Comparison of ENCODE assay signal across 10 cellular contexts in the genomic region with DNA sequence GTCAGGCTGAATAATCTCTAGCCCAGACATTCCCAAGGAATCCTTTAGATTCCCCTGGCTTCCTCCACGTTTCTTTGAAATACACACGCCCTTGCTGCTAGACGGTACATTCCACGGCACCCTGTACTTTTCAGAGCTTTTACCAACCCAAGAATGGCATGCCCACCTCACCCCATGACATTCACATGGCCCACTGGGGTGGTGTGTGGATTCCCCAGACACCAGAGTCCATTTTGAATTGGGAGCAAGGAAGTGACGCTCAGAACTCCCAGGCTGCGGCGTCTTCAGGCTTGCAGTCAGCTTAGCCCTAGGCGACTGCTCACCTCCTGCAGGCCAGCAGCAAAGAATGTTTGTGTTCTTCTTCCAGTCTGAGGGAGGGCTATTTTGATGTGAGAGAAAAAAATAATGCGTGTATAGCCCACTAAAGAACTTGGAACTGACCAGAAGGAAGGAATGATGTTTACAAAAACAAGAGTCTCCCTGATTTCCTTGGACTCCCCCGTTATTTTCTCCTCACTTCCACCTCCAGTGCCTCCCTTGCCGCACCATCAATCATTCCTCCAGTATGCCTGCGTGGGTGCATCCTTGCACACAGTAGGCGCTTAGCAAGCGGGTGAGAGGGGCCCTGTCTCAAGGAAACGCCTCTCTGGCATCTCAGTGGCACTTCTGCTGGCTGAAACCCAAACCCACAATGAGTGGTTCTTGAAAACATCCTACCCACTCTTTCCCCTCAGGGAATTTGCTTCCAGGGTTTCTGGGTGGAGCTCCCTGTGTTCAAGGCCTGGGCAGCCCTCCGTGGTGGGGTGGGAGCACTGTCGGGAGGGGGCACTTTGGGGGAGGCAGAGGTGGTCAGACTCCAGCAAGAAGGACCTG. TPM values are rescaled to one million over a fixed set of nuclear protein-coding genes. Genes with fewer than 3 reads are reported as not detected.
DNase-seq lines count a peak whose midpoint lies in the region; ATAC-seq and TF ChIP-seq lines count a peak whose summit lies in the region.
"Had no signal": no experiment of that assay in that cellular context is flagged by ENCODE, and none has a peak within 500 bp of the region (broad histone marks: within the 10 kb centered on the region; RNA-seq: fewer than 3 reads in every experiment).

No MANE protein-coding gene starts in this region.

- H3K27me3 Mint-ChIP-seq in MCF 10A (ENCODE audit: insufficient read depth, unreplicated experiment) = no peaks in the 10 kb centered on the region

- peak overlapping the region; percentile 57 for H3K27ac Mint-ChIP-seq in MCF 10A (ENCODE audit: low read depth, unreplicated experiment)

- H3K9me3 ChIP-seq in heart left ventricle (no peaks in the 10 kb centered on the region), lower lobe of right lung (no peaks in the 10 kb centered on the region)

- H3K27ac ChIP-seq in heart left ventricle = peak overlapping the region; percentile 33 to 96 (median 82)
- H3K27ac ChIP-seq in lower lobe of right lung = peak overlapping the region; percentile 87
- peak overlapping the region; percentile 70 for H3K27ac ChIP-seq in urinary bladder (ENCODE audit: low read depth)

- H3K4me3 ChIP-seq in heart left ventricle (no peak overlapping the region), lower lobe of right lung (no peak overlapping the region), urinary bladder (ENCODE audit: low read depth, low read length) (no peak overlapping the region)

- no peaks in the 10 kb centered on the region for H3K36me3 ChIP-seq in heart left ventricle
- H3K36me3 ChIP-seq in lower lobe of right lung = no peaks in the 10 kb centered on the region
- H3K36me3 ChIP-seq in urinary bladder (ENCODE audit: insufficient read depth) = no peaks in the 10 kb centered on the region

- TF ChIP-seq POLR2A in heart left ventricle (IDR thresholded peaks at IDR 0.05) = no peak

- TF ChIP-seq CTCF in heart left ventricle (IDR thresholded peaks at IDR 0.05) = no peak
- no peak for TF ChIP-seq CTCF in MCF 10A (IDR thresholded peaks at IDR 0.05; ENCODE audit: unreplicated experiment)
- no peak for TF ChIP-seq CTCF in lower lobe of right lung (IDR thresholded peaks at IDR 0.05)

- ATAC-seq in heart left ventricle (no peak), lower lobe of right lung (no peak), HG02884 (IDR thresholded peaks at IDR 0.05; ENCODE audit: unreplicated experiment) (no peak), HG02981 (IDR thresholded peaks at IDR 0.05; ENCODE audit: unreplicated experiment) (no peak)
- ATAC-seq: activated T-cell treated with anti-CD3 and anti-CD28 coated beads, Interleukin-2, amount 50 U/mL, for 4 hours had no signal

- peaks cover 13 to 98% (median 75%) of the 10 kb centered on the region in 12 donors for H3K4me1 ChIP-seq in heart left ventricle
- H3K4me1 ChIP-seq in lower lobe of right lung = peaks cover 99% of the 10 kb centered on the region
- H3K4me1 ChIP-seq in urinary bladder (ENCODE audit: insufficient read depth) = peaks cover 6% of the 10 kb centered on the region

- H3K4me1 Mint-ChIP-seq in MCF 10A (ENCODE audit: insufficient read depth, unreplicated experiment) = peaks cover 46% of the 10 kb centered on the region

- POLR2A ChIA-PET in MCF 10A (lab: Yijun Ruan, JAX) = no interaction called here

- CTCF ChIA-PET in MCF 10A (lab: Yijun Ruan, JAX) = no interaction called here

- no peaks in the 10 kb centered on the region for H3K9me3 Mint-ChIP-seq in MCF 10A (ENCODE audit: unreplicated experiment)
- H3K9me3 Mint-ChIP-seq: activated T-cell treated with anti-CD3 and anti-CD28 coated beads, Interleukin-2, amount 50 U/mL, for 4 hours had no signal

- DNase-seq in heart left ventricle (peak in 1 of 5 donors; percentile 8), cardiac septum (ENCODE audit: low spot score) (no peak), MCF 10A (ENCODE audit: unreplicated experiment) (peak; percentile 51), lower lobe of right lung (no peak), DMS 273 treated with DMSO at 0.1 percent for 48 hours (lab: John Stamatoyannopoulos, UW) (no peak)
- DNase-seq: activated T-cell treated with anti-CD3 and anti-CD28 coated beads, Interleukin-2, amount 50 U/mL, for 4 hours; NCI-H1930 had no signal

- 74 to 82% (median 77%) methylated on average over 15 to 17 of the region's 17 CpGs for WGBS in heart left ventricle, 4 donors
- 45% methylated on average over 17 of the region's 17 CpGs for WGBS in urinary bladder

- intact Hi-C loops in heart left ventricle (cut with DNase I) = loop anchor here in 4 of 10 donors (5.0 kb wide), 2 partner anchors 55 to 60 kb away; a partner anchor contains a TSS
- intact Hi-C loops in cardiac septum (cut with DNase I) = no loop called here
- intact Hi-C loops in MCF 10A (cut with micrococcal nuclease) = no loop called here
- intact Hi-C loops in lower lobe of right lung (cut with DNase I) = no loop called here

- BruUV-seq in MCF 10A (replicated peaks; lab: Mats Ljungman, UMichigan) = no TSS peak

- no peaks in the 10 kb centered on the region for H3K36me3 Mint-ChIP-seq in MCF 10A (ENCODE audit: insufficient read depth, unreplicated experiment)

- H3K27me3 ChIP-seq in heart left ventricle = peaks cover 0 to 5% (median 0%) of the 10 kb centered on the region in 9 donors
- no peaks in the 10 kb centered on the region for H3K27me3 ChIP-seq in lower lobe of right lung (ENCODE audit: low read depth)

- no peak overlapping the region for H3K4me3 Mint-ChIP-seq in MCF 10A (ENCODE audit: unreplicated experiment)
- H3K4me3 Mint-ChIP-seq: activated T-cell treated with anti-CD3 and anti-CD28 coated beads, Interleukin-2, amount 50 U/mL, for 4 hours had no signal

RNA-seq across cellular contexts. Expression of a gene that starts 59.9 kb away (rescaled TPM):
- 10 to 100 TPM; 14.4 to 65.9 (median 20.8) TPM for total RNA-seq in heart left ventricle
- polyA plus RNA-seq in heart left ventricle = 10 to 100 TPM; 10.4 to 19.0 TPM
- 50.2 TPM for total RNA-seq in cardiac septum
- total RNA-seq in MCF 10A (2022) = not detected in 2 replicates
- total RNA-seq in lower lobe of right lung = 159 TPM
- total RNA-seq in urinary bladder = 31.1 TPM
- polyA plus RNA-seq in urinary bladder = 20.1 TPM

Comparison
In these comparisons a context has a peak if more than half of its experiments do, and no peak if none do; other contexts are left out.
1. RNA of a gene that starts 59.9 kb away (total RNA-seq): 159 TPM in lower lobe of right lung (single experiment), 50.2 TPM in cardiac septum (single experiment), 31.1 TPM in urinary bladder (single experiment) and 14.4 to 65.9 TPM in heart left ventricle; not detected in MCF 10A; every median in the first group is over 10 times any median in the second.
2. Peak in every context shown above with its lines, with median percentiles within 50 percentile points of each other: H3K27ac ChIP-seq.